Comparison of ENCODE assay signal across 1 cellular context in genomic region chr2:172555522-172556283, GRCh38.
TF ChIP-seq lines count a peak whose summit lies in the region.

Gene PDK1, plus strand, starts transcription at chr2:172556090. Its CDS starts 61 bp downstream, at chr2:172556151.

TF ChIP-seq in HepG2, 621 proteins besides CTCF, POLR2A, EP300 and RAD21 (continued from another document and continues in another):
- no peak; the same call in 1 of the 2 replicates for TF ChIP-seq ZNF776 (CRISPR knock-in tag; IDR thresholded peaks at IDR 0.05)
- no peak for TF ChIP-seq E2F5 (CRISPR knock-in tag; conservative IDR thresholded peaks at IDR 0.05)
- peak; percentile 21 for TF ChIP-seq DZIP1 (CRISPR knock-in tag; IDR thresholded peaks at IDR 0.05)
- peak; percentile 7; the same call in 1 of the 2 replicates for TF ChIP-seq ZNF563 (CRISPR knock-in tag; IDR thresholded peaks at IDR 0.05)
- TF ChIP-seq PHF20 (CRISPR knock-in tag; IDR thresholded peaks at IDR 0.05) = peak; percentile 63
- no peak for TF ChIP-seq ARNT (IDR thresholded peaks at IDR 0.05)
- no peak for TF ChIP-seq MAFF (IDR thresholded peaks at IDR 0.05; ENCODE audit: low read depth, low read length)
- TF ChIP-seq ZBTB43 (CRISPR knock-in tag; conservative IDR thresholded peaks at IDR 0.05) = no peak
- peak; percentile 90 for TF ChIP-seq ZNF274 (CRISPR knock-in tag; IDR thresholded peaks at IDR 0.05)
- TF ChIP-seq ZNF18 (CRISPR knock-in tag; IDR thresholded peaks at IDR 0.05; ENCODE audit: insufficient replicate concordance) = no peak
- 0 out of 2 replicates have a peak, but pooled peaks have one; percentile 93 for TF ChIP-seq ZXDC (CRISPR knock-in tag; IDR thresholded peaks at IDR 0.05)
- peak; percentile 84 for TF ChIP-seq HDAC2 (CRISPR knock-in tag; IDR thresholded peaks at IDR 0.05)
- no peak for TF ChIP-seq ZNF589 (CRISPR knock-in tag; conservative IDR thresholded peaks at IDR 0.05)
- TF ChIP-seq ZFP36 (IDR thresholded peaks at IDR 0.05; ENCODE audit: borderline replicate concordance, low read depth, low read length, partially characterized antibody) = no peak
- TF ChIP-seq ZNF281 (CRISPR knock-in tag; IDR thresholded peaks at IDR 0.05; ENCODE audit: borderline replicate concordance) = 0 out of 2 replicates have a peak, but pooled peaks have one; percentile 26
- peak; percentile 88; the same call in 1 of the 2 replicates for TF ChIP-seq PITX1 (CRISPR knock-in tag; IDR thresholded peaks at IDR 0.05)
- TF ChIP-seq ZNF747 (CRISPR knock-in tag; IDR thresholded peaks at IDR 0.05; ENCODE audit: borderline replicate concordance) = 0 out of 2 replicates have a peak, but pooled peaks have one; percentile 77
- peak; percentile 93 for TF ChIP-seq ZNF335 (CRISPR knock-in tag; IDR thresholded peaks at IDR 0.05)
- TF ChIP-seq PBX2 (CRISPR knock-in tag; IDR thresholded peaks at IDR 0.05) = no peak
- 0 out of 2 replicates have a peak, but pooled peaks have one; percentile 4 for TF ChIP-seq ZNF740 (CRISPR knock-in tag; IDR thresholded peaks at IDR 0.05)
- TF ChIP-seq BRCA1 (CRISPR knock-in tag; IDR thresholded peaks at IDR 0.05) = no peak; the same call in 1 of the 2 replicates
- peak; percentile 94 for TF ChIP-seq ZSCAN5A (CRISPR knock-in tag; IDR thresholded peaks at IDR 0.05; ENCODE audit: borderline replicate concordance)
- peak; percentile 92 for TF ChIP-seq ZHX1 (CRISPR knock-in tag; IDR thresholded peaks at IDR 0.05; ENCODE audit: low read depth)
- TF ChIP-seq ATF4 (CRISPR knock-in tag; IDR thresholded peaks at IDR 0.05) = peak in 1 of 2 experiments; percentile 74; a peak in 2 of 4 replicates
- peak; percentile 67; the same call in 1 of the 2 replicates for TF ChIP-seq ZNF558 (CRISPR knock-in tag; IDR thresholded peaks at IDR 0.05; ENCODE audit: borderline replicate concordance)
- TF ChIP-seq CENPT (CRISPR knock-in tag; IDR thresholded peaks at IDR 0.05; ENCODE audit: low read depth) = no peak; the same call in 1 of the 2 replicates
- peak; percentile 95 for TF ChIP-seq ARID2 (CRISPR knock-in tag; IDR thresholded peaks at IDR 0.05; ENCODE audit: borderline replicate concordance)
- TF ChIP-seq ATF2 (CRISPR knock-in tag; IDR thresholded peaks at IDR 0.05) = peak; percentile 46
